Comparison of ENCODE assay signal across 8 cellular contexts in the genomic region with DNA sequence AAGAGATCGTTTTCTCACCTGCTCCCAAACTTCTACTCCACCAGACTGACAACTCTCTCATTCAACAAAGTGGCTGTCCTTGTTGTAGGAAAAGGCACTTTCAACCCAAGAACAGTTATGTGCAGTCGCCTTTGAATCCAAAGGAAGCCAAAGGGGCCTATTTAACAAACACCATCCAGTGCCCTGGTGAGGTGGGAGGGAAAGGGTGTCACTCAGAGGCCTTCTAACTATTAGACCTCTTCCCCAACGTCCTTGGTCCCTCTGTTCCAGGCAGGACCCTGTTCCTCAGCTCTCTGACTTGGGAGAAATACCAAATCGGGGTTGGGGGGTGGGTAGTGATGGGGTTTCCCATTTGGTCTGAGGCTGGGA. TPM values are rescaled to one million over a fixed set of nuclear protein-coding genes. Genes with fewer than 3 reads are reported as not detected.
DNase-seq lines count a peak whose midpoint lies in the region; ATAC-seq and TF ChIP-seq lines count a peak whose summit lies in the region.

No MANE protein-coding gene starts in this region.

- H3K9me3 ChIP-seq in SK-N-SH (no peaks in the 10 kb centered on the region), WERI-Rb-1 (ENCODE audit: severe bottlenecking) (no peaks in the 10 kb centered on the region), smooth muscle cell (replicated peaks; ENCODE audit: low read depth) (no peaks in the 10 kb centered on the region)

- H3K9me2 ChIP-seq in SK-N-SH, result no peaks in the 10 kb centered on the region

- no peak for ATAC-seq in SK-N-SH treated with all-trans-retinoic acid at 6 μM for 48 hours
- no peak for ATAC-seq in HG03460 (IDR thresholded peaks at IDR 0.05; ENCODE audit: unreplicated experiment)
- no peak for ATAC-seq in GM21423 (IDR thresholded peaks at IDR 0.05; ENCODE audit: unreplicated experiment)

- peak overlapping the region; percentile 96 for H3K4me2 ChIP-seq in SK-N-SH
- peak overlapping the region; percentile 99 for H3K4me2 ChIP-seq in smooth muscle cell

- H3F3A ChIP-seq in SK-N-SH (replicated peaks; ENCODE audit: insufficient read depth) (peaks cover 20% of the 10 kb centered on the region), smooth muscle cell (ENCODE audit: low read depth) (peaks cover 5% of the 10 kb centered on the region)

- DNase-seq in SK-N-SH (no peak), WERI-Rb-1 (no peak), foreskin fibroblast (no peak), smooth muscle cell (lab: John Stamatoyannopoulos, UW; ENCODE audit: unreplicated experiment) (no peak), HCEC 1CT (no peak)

- peak overlapping the region; percentile 82 to 95 for H3K4me3 ChIP-seq in SK-N-SH (ENCODE audit: low read depth in 2 of 2, low read length in 1 of 2)
- H3K4me3 ChIP-seq in WERI-Rb-1 (ENCODE audit: low read depth, low read length), result peak overlapping the region; percentile 93
- H3K4me3 ChIP-seq in foreskin fibroblast (ENCODE audit: low read depth in 1 of 2, low read length in 2 of 2), result peak overlapping the region; percentile 69 to 93
- peak overlapping the region; percentile 87 for H3K4me3 ChIP-seq in smooth muscle cell

- TF ChIP-seq EP300 in SK-N-SH (IDR thresholded peaks at IDR 0.05; ENCODE audit: borderline replicate concordance in 1 of 2, low read depth in 1 of 2, low read length in 1 of 2), result no peak

- H2AFZ ChIP-seq in SK-N-SH (ENCODE audit: low read depth) (no peak overlapping the region), smooth muscle cell (ENCODE audit: low read depth) (no peak overlapping the region)

- H3K4me1 ChIP-seq in SK-N-SH (ENCODE audit: control insufficient read depth in 1 of 2, insufficient read depth in 2 of 2, low read depth in 1 of 2, low read length in 1 of 2) (peaks cover 13 to 15% of the 10 kb centered on the region in 2 experiments; a peak in 3 of 4 replicates), smooth muscle cell (ENCODE audit: low read depth) (peaks cover 17% of the 10 kb centered on the region)

- H3K9ac ChIP-seq in SK-N-SH (peak overlapping the region; percentile 89; the same call in 1 of the 2 replicates), smooth muscle cell (ENCODE audit: low read depth) (no peak overlapping the region)

- H3K36me3 ChIP-seq in SK-N-SH (replicated peaks in 1 of 2; ENCODE audit: control insufficient read depth in 1 of 2, insufficient read depth in 2 of 2, low read length in 1 of 2) (peaks cover 26 to 32% of the 10 kb centered on the region in 2 experiments), WERI-Rb-1 (peaks cover 33% of the 10 kb centered on the region), smooth muscle cell (ENCODE audit: low read depth) (no peaks in the 10 kb centered on the region)

- H4K20me1 ChIP-seq in SK-N-SH (ENCODE audit: insufficient read depth) (peaks cover 22% of the 10 kb centered on the region; the same call in 1 of the 2 replicates), smooth muscle cell (ENCODE audit: low read depth) (peaks cover 47% of the 10 kb centered on the region)

- POLR2A ChIA-PET in SK-N-SH (lab: Yijun Ruan, JAX), result no interaction called here

- TF ChIP-seq CTCF in SK-N-SH (IDR thresholded peaks at IDR 0.05) (no peak), WERI-Rb-1 (IDR thresholded peaks at IDR 0.05; ENCODE audit: low read depth, low read length) (no peak), foreskin fibroblast (IDR thresholded peaks at IDR 0.05; ENCODE audit: low read depth, low read length) (no peak), smooth muscle cell (IDR thresholded peaks at IDR 0.05; ENCODE audit: borderline replicate concordance, insufficient read depth, poor library complexity, severe bottlenecking) (no peak)

- H3K27me3 ChIP-seq in SK-N-SH (ENCODE audit: insufficient read depth), result no peaks in the 10 kb centered on the region
- no peaks in the 10 kb centered on the region for H3K27me3 ChIP-seq in WERI-Rb-1 (ENCODE audit: insufficient read depth, low read depth, severe bottlenecking)
- no peaks in the 10 kb centered on the region for H3K27me3 ChIP-seq in smooth muscle cell (ENCODE audit: low read depth)

- 50% methylated on average over 4 of the region's 4 CpGs for WGBS in SK-N-SH (ENCODE audit: low lambda C conversion rate)
- WGBS in smooth muscle cell (ENCODE audit: low lambda C conversion rate), result 21% methylated on average over 4 of the region's 4 CpGs

- no peak for TF ChIP-seq RAD21 in SK-N-SH (IDR thresholded peaks at IDR 0.05; ENCODE audit: low read length)

- CTCF ChIA-PET in SK-N-SH (lab: Yijun Ruan, JAX), result interaction anchor here (1.0 to 1.4 kb wide), 6 partner anchors 15 to 533 kb away, joined by 3 to 6 read pairs (median 4); no protein-coding TSS in a partner anchor

- H3K27ac ChIP-seq in SK-N-SH (ENCODE audit: low read depth in 2 of 2, low read length in 1 of 2) (peak overlapping the region in 1 of 2 experiments; percentile 52; a peak in 3 of 4 replicates), WERI-Rb-1 (no peak overlapping the region), smooth muscle cell (ENCODE audit: low read depth) (no peak overlapping the region)

- H3K79me2 ChIP-seq in SK-N-SH (ENCODE audit: insufficient read depth), result peaks cover 80% of the 10 kb centered on the region
- no peaks in the 10 kb centered on the region for H3K79me2 ChIP-seq in smooth muscle cell (ENCODE audit: low read depth)

TF ChIP-seq in SK-N-SH, 30 proteins besides CTCF, POLR2A, EP300 and RAD21 (continues in another document):
- TF ChIP-seq, protein P1, sequence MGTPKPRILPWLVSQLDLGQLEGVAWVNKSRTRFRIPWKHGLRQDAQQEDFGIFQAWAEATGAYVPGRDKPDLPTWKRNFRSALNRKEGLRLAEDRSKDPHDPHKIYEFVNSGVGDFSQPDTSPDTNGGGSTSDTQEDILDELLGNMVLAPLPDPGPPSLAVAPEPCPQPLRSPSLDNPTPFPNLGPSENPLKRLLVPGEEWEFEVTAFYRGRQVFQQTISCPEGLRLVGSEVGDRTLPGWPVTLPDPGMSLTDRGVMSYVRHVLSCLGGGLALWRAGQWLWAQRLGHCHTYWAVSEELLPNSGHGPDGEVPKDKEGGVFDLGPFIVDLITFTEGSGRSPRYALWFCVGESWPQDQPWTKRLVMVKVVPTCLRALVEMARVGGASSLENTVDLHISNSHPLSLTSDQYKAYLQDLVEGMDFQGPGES (IDR thresholded peaks at IDR 0.05; ENCODE audit: low read depth, low read length), result no peak
- TF ChIP-seq YY1 (IDR thresholded peaks at IDR 0.05; ENCODE audit: low read depth) (no peak), FOSL2 (IDR thresholded peaks at IDR 0.05; ENCODE audit: borderline replicate concordance, low read depth) (no peak), SIN3A (IDR thresholded peaks at IDR 0.05; ENCODE audit: borderline replicate concordance, low read depth, low read length) (no peak), EZH2phosphoT487 (IDR thresholded peaks at IDR 0.05; ENCODE audit: borderline replicate concordance, low read depth) (no peak)

TF ChIP-seq in SK-N-SH treated with all-trans-retinoic acid at 6 μM for 48 hours, 23 proteins besides CTCF, POLR2A, EP300 and RAD21 (continues in another document):
- TF ChIP-seq CSDC2 (CRISPR knock-in tag; IDR thresholded peaks at IDR 0.05) (no peak), ZFP30 (CRISPR knock-in tag; IDR thresholded peaks at IDR 0.05) (no peak), TCF4 (CRISPR knock-in tag; IDR thresholded peaks at IDR 0.05; ENCODE audit: borderline replicate concordance) (no peak), GLIS3 (CRISPR knock-in tag; IDR thresholded peaks at IDR 0.05) (no peak), RARB (CRISPR knock-in tag; IDR thresholded peaks at IDR 0.05) (no peak)
- TF ChIP-seq, protein P2, sequence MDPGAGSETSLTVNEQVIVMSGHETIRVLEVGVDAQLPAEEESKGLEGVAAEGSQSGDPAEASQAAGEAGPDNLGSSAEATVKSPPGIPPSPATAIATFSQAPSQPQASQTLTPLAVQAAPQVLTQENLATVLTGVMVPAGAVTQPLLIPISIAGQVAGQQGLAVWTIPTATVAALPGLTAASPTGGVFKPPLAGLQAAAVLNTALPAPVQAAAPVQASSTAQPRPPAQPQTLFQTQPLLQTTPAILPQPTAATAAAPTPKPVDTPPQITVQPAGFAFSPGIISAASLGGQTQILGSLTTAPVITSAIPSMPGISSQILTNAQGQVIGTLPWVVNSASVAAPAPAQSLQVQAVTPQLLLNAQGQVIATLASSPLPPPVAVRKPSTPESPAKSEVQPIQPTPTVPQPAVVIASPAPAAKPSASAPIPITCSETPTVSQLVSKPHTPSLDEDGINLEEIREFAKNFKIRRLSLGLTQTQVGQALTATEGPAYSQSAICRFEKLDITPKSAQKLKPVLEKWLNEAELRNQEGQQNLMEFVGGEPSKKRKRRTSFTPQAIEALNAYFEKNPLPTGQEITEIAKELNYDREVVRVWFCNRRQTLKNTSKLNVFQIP (CRISPR knock-in tag; IDR thresholded peaks at IDR 0.05; ENCODE audit: borderline replicate concordance, low read depth), result no peak
- TF ChIP-seq, protein P3, sequence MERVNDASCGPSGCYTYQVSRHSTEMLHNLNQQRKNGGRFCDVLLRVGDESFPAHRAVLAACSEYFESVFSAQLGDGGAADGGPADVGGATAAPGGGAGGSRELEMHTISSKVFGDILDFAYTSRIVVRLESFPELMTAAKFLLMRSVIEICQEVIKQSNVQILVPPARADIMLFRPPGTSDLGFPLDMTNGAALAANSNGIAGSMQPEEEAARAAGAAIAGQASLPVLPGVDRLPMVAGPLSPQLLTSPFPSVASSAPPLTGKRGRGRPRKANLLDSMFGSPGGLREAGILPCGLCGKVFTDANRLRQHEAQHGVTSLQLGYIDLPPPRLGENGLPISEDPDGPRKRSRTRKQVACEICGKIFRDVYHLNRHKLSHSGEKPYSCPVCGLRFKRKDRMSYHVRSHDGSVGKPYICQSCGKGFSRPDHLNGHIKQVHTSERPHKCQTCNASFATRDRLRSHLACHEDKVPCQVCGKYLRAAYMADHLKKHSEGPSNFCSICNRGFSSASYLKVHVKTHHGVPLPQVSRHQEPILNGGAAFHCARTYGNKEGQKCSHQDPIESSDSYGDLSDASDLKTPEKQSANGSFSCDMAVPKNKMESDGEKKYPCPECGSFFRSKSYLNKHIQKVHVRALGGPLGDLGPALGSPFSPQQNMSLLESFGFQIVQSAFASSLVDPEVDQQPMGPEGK (CRISPR knock-in tag; IDR thresholded peaks at IDR 0.05; ENCODE audit: borderline replicate concordance), result no peak

RNA-seq across cellular contexts. Expression of a gene that starts 3.2 kb away (rescaled TPM):
- polyA plus RNA-seq in SK-N-SH (2012; rRNA removed) (3.3 and 4.3 TPM in 2 replicates), smooth muscle cell (1.3 and 2.1 TPM in 2 replicates)
- 4.1 TPM in 2 replicates for polyA plus RNA-seq in SK-N-SH (2012; cell fraction: cytosol; rRNA removed)
- 4.2 and 5.9 TPM in 2 replicates for polyA plus RNA-seq in SK-N-SH (2012; cell fraction: nucleus; rRNA removed)
- total RNA-seq in smooth muscle cell, result 12.3 and 13.3 TPM in 2 replicates

RNA-seq across cellular contexts. Expression of a gene that starts 13.6 kb away (rescaled TPM):
- polyA plus RNA-seq in SK-N-SH (2012; rRNA removed), result 38.9 and 46.7 TPM in 2 replicates
- 51.2 and 58.0 TPM in 2 replicates for polyA plus RNA-seq in SK-N-SH (2012; cell fraction: cytosol; rRNA removed)
- polyA plus RNA-seq in SK-N-SH (2012; cell fraction: nucleus; rRNA removed), result 19.0 and 33.0 TPM in 2 replicates
- 48.8 and 62.7 TPM in 2 replicates for total RNA-seq in smooth muscle cell
- 28.1 and 31.6 TPM in 2 replicates for polyA plus RNA-seq in smooth muscle cell
